Comparison of ENCODE assay signal across 1 cellular context in genomic region chr19:35224681-35225604, GRCh38.
TF ChIP-seq lines count a peak whose summit lies in the region.

No MANE protein-coding gene starts in this region.

TF ChIP-seq in HepG2, 621 proteins besides CTCF, POLR2A, EP300 and RAD21:
- no peak for TF ChIP-seq STAT5B (CRISPR knock-in tag; IDR thresholded peaks at IDR 0.05)
- TF ChIP-seq ZNF589 (CRISPR knock-in tag; conservative IDR thresholded peaks at IDR 0.05), result no peak
- no peak for TF ChIP-seq ATF5 (CRISPR knock-in tag; IDR thresholded peaks at IDR 0.05; ENCODE audit: low read depth)
- no peak for TF ChIP-seq CCDC6 (CRISPR knock-in tag; IDR thresholded peaks at IDR 0.05)
- no peak for TF ChIP-seq ZNF333 (CRISPR knock-in tag; IDR thresholded peaks at IDR 0.05; ENCODE audit: borderline replicate concordance)
- no peak for TF ChIP-seq IKZF4 (CRISPR knock-in tag; IDR thresholded peaks at IDR 0.05; ENCODE audit: borderline replicate concordance, low read depth, not compliant biosample characterization)
- no peak for TF ChIP-seq TRIM22 (IDR thresholded peaks at IDR 0.05)
- TF ChIP-seq NCOA2 (CRISPR knock-in tag; IDR thresholded peaks at IDR 0.05), result no peak
- TF ChIP-seq GABPB1 (CRISPR knock-in tag; IDR thresholded peaks at IDR 0.05), result no peak
- no peak for TF ChIP-seq PATZ1 (CRISPR knock-in tag; IDR thresholded peaks at IDR 0.05)
- TF ChIP-seq BATF2 (CRISPR knock-in tag; IDR thresholded peaks at IDR 0.05), result no peak
- TF ChIP-seq MYC (CRISPR knock-in tag; IDR thresholded peaks at IDR 0.05; ENCODE audit: borderline replicate concordance), result no peak
- no peak for TF ChIP-seq ZKSCAN8 (CRISPR knock-in tag; IDR thresholded peaks at IDR 0.05; ENCODE audit: borderline replicate concordance)
- TF ChIP-seq ZNF761 (CRISPR knock-in tag; conservative IDR thresholded peaks at IDR 0.05), result no peak
- TF ChIP-seq CSRNP1 (CRISPR knock-in tag; IDR thresholded peaks at IDR 0.05), result no peak
TF ChIP-seq in HepG2: peak in this region for 0.
